In the genomic region with DNA sequence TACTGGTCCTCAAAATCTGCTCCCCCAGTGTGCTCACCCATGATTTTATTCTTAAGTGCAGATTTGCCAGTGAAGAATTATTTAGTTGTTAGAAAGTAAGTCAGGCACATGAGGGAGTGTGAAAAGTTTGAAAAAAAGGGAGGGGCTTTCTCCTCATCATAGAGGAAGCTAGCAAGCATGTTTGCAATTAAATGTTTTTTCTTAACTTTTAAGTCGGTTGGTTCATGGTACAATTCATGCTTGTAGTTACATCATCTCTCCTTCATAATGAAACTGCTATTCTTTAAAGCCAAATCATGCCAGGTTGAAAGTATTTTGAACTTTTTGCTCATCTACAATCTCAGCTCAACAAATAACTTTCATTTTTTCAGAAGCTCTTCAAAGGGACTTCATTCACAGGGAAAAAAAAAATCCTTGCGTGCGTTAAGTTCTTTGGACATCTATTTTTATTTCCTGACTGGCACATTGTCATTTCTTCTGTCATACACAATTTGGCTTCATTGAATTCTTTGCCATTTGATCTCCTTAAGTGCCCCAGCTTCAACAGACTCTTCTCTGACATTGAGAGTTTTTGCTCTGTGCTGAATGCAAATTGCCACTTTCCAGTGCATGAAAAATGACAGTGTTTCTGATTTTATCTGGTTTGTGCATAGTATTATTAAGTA, we compare ENCODE assay signal across 22 cellular contexts.
"Had no signal": no experiment of that assay in that cellular context is flagged by ENCODE, and none has a peak within 500 bp of the region (broad histone marks: within the 10 kb centered on the region; RNA-seq: fewer than 3 reads in every experiment).

No MANE protein-coding gene starts in this region.

- H3K36me3 Mint-ChIP-seq: activated naive CD8-positive, alpha-beta T cell treated with anti-CD3 and anti-CD28 coated beads, Interleukin-2, amount 10 ng/mL, durations not matched to agents 7 days and 5 days had no signal

- H3K27me3 ChIP-seq: breast epithelium, left lung, right atrium auricular region, SJCRH30, upper lobe of left lung had no signal

- H3K9me3 ChIP-seq: breast epithelium, left lung, right atrium auricular region, SJCRH30, upper lobe of left lung had no signal

- DNase-seq: activated CD4-positive, alpha-beta T cell treated with anti-CD3 and anti-CD28 coated beads, Interleukin-2, amount 50 U/mL, for 48 hours; activated CD4-positive, CD25-positive, alpha-beta regulatory T cell treated with anti-CD3 and anti-CD28 coated beads, Interleukin-2, amount 50 U/mL, for 72 hours; activated effector memory CD4-positive, alpha-beta T cell treated with Interleukin-2 at 50 U/mL for 16 hours; activated naive CD8-positive, alpha-beta T cell treated with anti-CD3 and anti-CD28 coated beads, Interleukin-2, amount 10 ng/mL, durations not matched to agents 7 days and 5 days; activated T-cell treated with anti-CD3 and anti-CD28 coated beads, Interleukin-2, amount 50 U/mL, for 24 hours; aorta; cerebellar nuclear complex; left lung; mammary epithelial cell; naive thymus-derived CD4-positive, alpha-beta T cell; occipital lobe; SJCRH30; stimulated activated CD4-positive, alpha-beta T cell treated with anti-CD3 and anti-CD28 coated beads, Interleukin-4, amount 100 ng/mL, for 4 hours; stimulated activated CD8-positive, alpha-beta memory T cell treated with anti-CD3 and anti-CD28 coated beads, Interleukin-4, amount 100 ng/mL, for 48 hours; stimulated activated naive CD4-positive, alpha-beta T cell treated with Interleukin-2 at 50 U/mL for 16 hours; T-helper 9 cell; upper lobe of left lung had no signal

- H3K27ac ChIP-seq: breast epithelium, left lung, right atrium auricular region, SJCRH30, skin epidermis, upper lobe of left lung had no signal

- H3K4me3 Mint-ChIP-seq: activated naive CD8-positive, alpha-beta T cell treated with anti-CD3 and anti-CD28 coated beads, Interleukin-2, amount 10 ng/mL, durations not matched to agents 7 days and 5 days; activated T-cell treated with anti-CD3 and anti-CD28 coated beads, Interleukin-2, amount 50 U/mL, for 24 hours; dendritic cell treated with granulocyte-macrophage colony-stimulating factor and Interleukin-4, amounts not matched to agents 40 ng/mL and 50 ng/mL, for 4 days; naive thymus-derived CD4-positive, alpha-beta T cell had no signal

- H3K4me3 ChIP-seq: breast epithelium, left lung, right atrium auricular region, SJCRH30, skin epidermis, upper lobe of left lung had no signal

- ATAC-seq: left lung; naive thymus-derived CD4-positive, alpha-beta T cell had no signal

- H3K27me3 Mint-ChIP-seq: activated naive CD8-positive, alpha-beta T cell treated with anti-CD3 and anti-CD28 coated beads, Interleukin-2, amount 10 ng/mL, durations not matched to agents 7 days and 5 days; activated T-cell treated with anti-CD3 and anti-CD28 coated beads, Interleukin-2, amount 50 U/mL, for 24 hours; dendritic cell treated with granulocyte-macrophage colony-stimulating factor and Interleukin-4, amounts not matched to agents 40 ng/mL and 50 ng/mL, for 4 days; naive thymus-derived CD4-positive, alpha-beta T cell; progenitor cell of endocrine pancreas had no signal

- H3K4me1 ChIP-seq: breast epithelium, left lung, right atrium auricular region, SJCRH30, upper lobe of left lung had no signal

- H3K27ac Mint-ChIP-seq: activated naive CD8-positive, alpha-beta T cell treated with anti-CD3 and anti-CD28 coated beads, Interleukin-2, amount 10 ng/mL, durations not matched to agents 7 days and 5 days; activated T-cell treated with anti-CD3 and anti-CD28 coated beads, Interleukin-2, amount 50 U/mL, for 24 hours; dendritic cell treated with granulocyte-macrophage colony-stimulating factor and Interleukin-4, amounts not matched to agents 40 ng/mL and 50 ng/mL, for 4 days; progenitor cell of endocrine pancreas had no signal

- H3K36me3 ChIP-seq: breast epithelium, left lung, right atrium auricular region, SJCRH30, upper lobe of left lung had no signal
